Comparison of ENCODE assay signal across 16 cellular contexts in genomic region chr9:138040446-138041430, GRCh38.
DNase-seq lines count a peak whose midpoint lies in the region; ATAC-seq lines count a peak whose summit lies in the region.
"Had no signal": no experiment of that assay in that cellular context is flagged by ENCODE, and none has a peak within 500 bp of the region (broad histone marks: within the 10 kb centered on the region; RNA-seq: fewer than 3 reads in every experiment).

No MANE protein-coding gene starts in this region.

- no peak overlapping the region for H3K4me3 ChIP-seq in H7 (ENCODE audit: insufficient read depth, low read depth, low read length)
- H3K4me3 ChIP-seq: A549 had no signal

- DNase-seq in activated CD8-positive, alpha-beta memory T cell treated with anti-CD3 and anti-CD28 coated beads for 24 hours, result peak; percentile 30
- no peak for DNase-seq in activated CD8-positive, alpha-beta memory T cell treated with anti-CD3 and anti-CD28 coated beads, Interleukin-2, amount 50 U/mL, for 48 hours
- DNase-seq in H7 (peak; percentile 17), posterior vena cava (ENCODE audit: low spot score) (peak; percentile 25), ureter (ENCODE audit: low spot score) (peak; percentile 26), NCI-H1436 treated with DMSO at 0.1 percent for 48 hours (lab: John Stamatoyannopoulos, UW) (no peak)
- DNase-seq: EL, GF-D8, Kasumi-1, NCI-H1417, NCI-H187, NCI-H446, NCI-H526 treated with DMSO at 0.1 percent for 48 hours, OCI-M1 had no signal

- no peaks in the 10 kb centered on the region for H3K36me3 ChIP-seq in H7 (replicated peaks; ENCODE audit: control insufficient read depth, insufficient read depth, low read length)

- ATAC-seq in HG02938 (IDR thresholded peaks at IDR 0.05; ENCODE audit: unreplicated experiment), result no peak
- ATAC-seq: A549 had no signal

- no peaks in the 10 kb centered on the region for H3K27me3 ChIP-seq in H7 (ENCODE audit: control insufficient read depth, insufficient read depth, low read length)

- intact Hi-C loops in posterior vena cava (cut with DNase I), result no loop called here

Comparison
In these comparisons a context has a peak if more than half of its experiments do, and no peak if none do; other contexts are left out.
1. DNase-seq: peak in activated CD8-positive, alpha-beta memory T cell treated with anti-CD3 and anti-CD28 coated beads for 24 hours (single experiment), H7 (single experiment), posterior vena cava (single experiment) and ureter (single experiment); none in activated CD8-positive, alpha-beta memory T cell treated with anti-CD3 and anti-CD28 coated beads, Interleukin-2, amount 50 U/mL, for 48 hours (single experiment) and NCI-H1436 treated with DMSO at 0.1 percent for 48 hours (single experiment).